In the genomic region with DNA sequence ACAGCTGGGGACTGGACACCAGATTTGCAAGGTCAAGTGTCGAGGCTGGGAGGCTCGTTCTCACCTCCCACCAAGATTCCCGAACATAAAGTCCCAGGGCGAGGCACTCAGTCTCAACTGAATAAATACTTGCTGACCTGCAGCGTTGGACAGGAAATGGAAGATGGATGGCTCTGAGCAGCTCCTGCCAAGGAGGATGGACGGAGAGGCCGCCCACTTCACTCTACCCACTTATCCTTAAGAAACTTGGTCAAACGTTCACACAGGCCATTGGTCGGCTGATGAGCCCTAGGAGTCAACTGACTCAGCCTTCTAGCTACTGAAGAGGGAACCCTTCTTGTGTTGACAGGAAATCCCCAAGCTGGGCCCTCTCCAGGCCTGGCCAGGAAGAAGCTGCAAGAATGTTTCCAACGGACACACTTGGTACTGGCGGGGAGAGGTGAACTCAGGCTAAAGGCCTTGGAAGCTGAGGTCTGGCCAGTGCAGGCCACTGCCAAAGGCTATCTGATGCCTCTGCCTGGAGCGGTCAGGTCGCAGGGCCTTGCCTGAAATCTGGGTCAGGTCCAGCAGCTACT, we compare ENCODE assay signal across 9 cellular contexts. TPM values are rescaled to one million over a fixed set of nuclear protein-coding genes. Genes with fewer than 3 reads are reported as not detected.
DNase-seq lines count a peak whose midpoint lies in the region; TF ChIP-seq lines count a peak whose summit lies in the region.
"Had no signal": no experiment of that assay in that cellular context is flagged by ENCODE, and none has a peak within 500 bp of the region (broad histone marks: within the 10 kb centered on the region; RNA-seq: fewer than 3 reads in every experiment).

No MANE protein-coding gene starts in this region.

- H3K79me2 ChIP-seq in neural progenitor cell (ENCODE audit: low read depth), result no peaks in the 10 kb centered on the region

- peak overlapping the region; percentile 83 for H3K27ac Mint-ChIP-seq in neural progenitor cell

- no peaks in the 10 kb centered on the region for H3K27me3 ChIP-seq in neural progenitor cell

- no peaks in the 10 kb centered on the region for H3K9me3 ChIP-seq in neural progenitor cell (ENCODE audit: low read depth)

- no peaks in the 10 kb centered on the region for H3K36me3 ChIP-seq in neural progenitor cell

- no peak overlapping the region for H2AFZ ChIP-seq in neural progenitor cell (replicated peaks)

- H3K4me1 ChIP-seq in neural progenitor cell, result peaks cover 12% of the 10 kb centered on the region

- H3K9me3 Mint-ChIP-seq in neural progenitor cell, result no peaks in the 10 kb centered on the region

- no peak overlapping the region for H3K4me3 ChIP-seq in neural progenitor cell

- H3K4me1 Mint-ChIP-seq in neural progenitor cell, result peaks cover 52% of the 10 kb centered on the region

- H3K27me3 Mint-ChIP-seq in neural progenitor cell (ENCODE audit: insufficient read depth, low read depth), result peaks cover 3% of the 10 kb centered on the region

- peaks cover 4% of the 10 kb centered on the region for H3F3A ChIP-seq in neural progenitor cell (ENCODE audit: low read depth)

- H3K4me2 ChIP-seq in neural progenitor cell, result no peak overlapping the region

- no peak overlapping the region for H3K9ac ChIP-seq in neural progenitor cell

- TF ChIP-seq CTCF in neural progenitor cell (IDR thresholded peaks at IDR 0.05), result no peak

- no peak overlapping the region for H3K27ac ChIP-seq in neural progenitor cell

- H3K36me3 Mint-ChIP-seq in neural progenitor cell, result no peaks in the 10 kb centered on the region

- no peaks in the 10 kb centered on the region for H4K20me1 ChIP-seq in neural progenitor cell (ENCODE audit: low read depth)

- DNase-seq in ACHN (peak; percentile 99), NCI-H226 (peak; percentile 100), fibroblast of gingiva (ENCODE audit: low read depth) (peak; percentile 98), neural progenitor cell (ENCODE audit: low spot score) (no peak), DMS79 treated with DMSO at 0.1 percent for 48 hours (lab: John Stamatoyannopoulos, UW) (no peak), NCI-H1930 (lab: John Stamatoyannopoulos, UW) (no peak), SHP77 treated with DMSO at 0.1 percent for 48 hours (lab: John Stamatoyannopoulos, UW) (no peak), DMS 273 treated with DMSO at 0.1 percent for 48 hours (lab: John Stamatoyannopoulos, UW) (no peak)
- DNase-seq: DND-41 had no signal

- in situ Hi-C loops in ACHN (cut with HindIII; ENCODE audit: low pct_ligation_motif_present, low pct_unique_long_range_greater_than_20kb, low sequenced_read_pairs), result loop anchor here (25.0 kb wide), 1 partner anchor 189 kb away; no protein-coding TSS in a partner anchor

- H3K4me3 Mint-ChIP-seq in neural progenitor cell, result no peak overlapping the region

RNA-seq across cellular contexts. Expression of a gene that starts 50.0 kb away (rescaled TPM):
- total RNA-seq in neural progenitor cell (ENCODE audit: low replicate concordance), result 16.1 and 50.3 TPM in 2 replicates

Comparison
In these comparisons a context has a peak if more than half of its experiments do, and no peak if none do; other contexts are left out.
1. DNase-seq: peak in ACHN (single experiment), NCI-H226 (single experiment) and fibroblast of gingiva (single experiment); none in neural progenitor cell (single experiment), DMS79 treated with DMSO at 0.1 percent for 48 hours (single experiment), NCI-H1930 (0 of 2), SHP77 treated with DMSO at 0.1 percent for 48 hours (single experiment) and DMS 273 treated with DMSO at 0.1 percent for 48 hours (single experiment).